ENCODE assay signal across 21 cellular contexts in the genomic region with DNA sequence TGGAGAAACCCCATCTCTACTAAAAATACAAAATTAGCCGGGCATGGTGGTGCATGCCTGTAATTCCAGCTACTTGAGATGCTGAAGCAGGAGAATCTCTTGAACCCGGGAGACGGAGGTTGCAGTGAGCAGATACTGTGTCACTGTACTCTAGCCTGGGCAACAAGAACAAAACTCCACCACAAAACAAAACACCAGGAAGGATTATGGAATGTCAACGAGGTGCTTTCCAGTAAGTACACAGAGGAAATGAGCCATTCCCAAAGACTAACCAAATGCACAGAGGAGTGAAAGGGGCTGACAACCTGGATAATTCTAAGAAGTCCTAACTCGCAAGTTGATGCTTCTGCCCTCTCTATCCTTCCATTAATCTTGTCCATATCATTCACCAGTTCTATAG.
A peak's percentile ranks its signal among the peaks of the same experiment; 100 is the strongest.
DNase-seq lines count a peak whose midpoint lies in the region; ATAC-seq, FAIRE-seq and TF ChIP-seq lines count a peak whose summit lies in the region.
"Had no signal": no experiment of that assay in that cellular context is flagged by ENCODE, and none has a peak within 500 bp of the region (broad histone marks: within the 10 kb centered on the region; RNA-seq: fewer than 3 reads in every experiment).

No MANE protein-coding gene starts in this region.

- POLR2A ChIA-PET in PC-3 (lab: Charles Lee; ENCODE audit: unreplicated experiment) (no interaction called here), endothelial cell of umbilical vein (lab: Charles Lee) (no interaction called here)

- H3K9ac ChIP-seq in PC-3 (ENCODE audit: low read length) (no peak overlapping the region), endothelial cell of umbilical vein (replicated peaks; ENCODE audit: extremely low read depth, insufficient read depth, low read length) (no peak overlapping the region)
- H3K9ac ChIP-seq: BLaER1 treated with 17β-estradiol and CSF1 and Interleukin-3, amounts not matched to agents 10 nM and 100 nM had no signal

- intact Hi-C loops in PC-3 (cut with micrococcal nuclease) (no loop called here), endothelial cell of umbilical vein (cut with micrococcal nuclease) (loop anchor here (1.0 kb wide), 1 partner anchor 17 kb away; no protein-coding TSS in a partner anchor)

- H3K79me2 ChIP-seq in PC-3 (ENCODE audit: low read length), result no peaks in the 10 kb centered on the region
- peaks cover 13% of the 10 kb centered on the region for H3K79me2 ChIP-seq in endothelial cell of umbilical vein (ENCODE audit: control insufficient read depth, insufficient read depth, low read length)

- H3K36me3 ChIP-seq in PC-3 (ENCODE audit: low read depth, low read length), result peaks cover 4% of the 10 kb centered on the region; the same call in 1 of the 2 replicates
- peaks cover 3 to 11% of the 10 kb centered on the region in 2 experiments for H3K36me3 ChIP-seq in endothelial cell of umbilical vein (ENCODE audit: control insufficient read depth in 2 of 2, extremely low read depth in 1 of 2, insufficient read depth in 2 of 2, low read length in 2 of 2)
- H3K36me3 ChIP-seq: BLaER1 treated with 17β-estradiol and CSF1 and Interleukin-3, amounts not matched to agents 10 nM and 100 nM; pancreas; thyroid gland had no signal

- H3K4me2 ChIP-seq in PC-3 (ENCODE audit: low read length), result no peak overlapping the region
- no peak overlapping the region for H3K4me2 ChIP-seq in endothelial cell of umbilical vein (ENCODE audit: insufficient read depth, low read length)
- H3K4me2 ChIP-seq: BLaER1 treated with 17β-estradiol and CSF1 and Interleukin-3, amounts not matched to agents 10 nM and 100 nM had no signal

- H3K4me1 ChIP-seq in PC-3 (ENCODE audit: insufficient read depth, low read length) (no peaks in the 10 kb centered on the region), endothelial cell of umbilical vein (ENCODE audit: control insufficient read depth, extremely low read depth, insufficient read depth, low read length) (peaks cover 20% of the 10 kb centered on the region)

- H3K27me3 ChIP-seq in PC-3 (ENCODE audit: low read length) (no peaks in the 10 kb centered on the region), endothelial cell of umbilical vein (ENCODE audit: control insufficient read depth in 2 of 2, insufficient read depth in 2 of 2, low read length in 2 of 2) (no peaks in the 10 kb centered on the region)
- H3K27me3 ChIP-seq: BLaER1 treated with 17β-estradiol and CSF1 and Interleukin-3, amounts not matched to agents 10 nM and 100 nM; esophagus squamous epithelium; pancreas; thyroid gland had no signal

- no peak overlapping the region for H3K4me3 ChIP-seq in PC-3 (ENCODE audit: low read length)
- no peak overlapping the region for H3K4me3 ChIP-seq in endothelial cell of umbilical vein (replicated peaks in 1 of 3; ENCODE audit: insufficient read depth in 1 of 3, low read depth in 1 of 3, low read length in 3 of 3)
- H3K4me3 ChIP-seq: BLaER1 treated with 17β-estradiol and CSF1 and Interleukin-3, amounts not matched to agents 10 nM and 100 nM; esophagus squamous epithelium; K562; pancreas; thyroid gland had no signal

- no peaks in the 10 kb centered on the region for H3F3A ChIP-seq in PC-3 (ENCODE audit: low read length, unreplicated experiment)

- ATAC-seq in PC-3, result no peak
- ATAC-seq: activated CD4-positive, CD25-positive, alpha-beta regulatory T cell treated with anti-CD3 and anti-CD28 coated beads, Interleukin-2, amount 50 U/mL, for 24 hours; K562; pancreas; stimulated activated effector memory CD8-positive, alpha-beta T cell treated with anti-CD3 and anti-CD28 coated beads, Interleukin-12 subunit alpha, Interleukin-12 subunit beta, amount 100 ng/mL, for 72 hours had no signal

- H3K27ac ChIP-seq in PC-3 (ENCODE audit: low read length) (no peak overlapping the region), endothelial cell of umbilical vein (ENCODE audit: insufficient read depth, low read depth, low read length) (peak overlapping the region; percentile 83)
- H3K27ac ChIP-seq: 22Rv1; BLaER1 treated with 17β-estradiol and CSF1 and Interleukin-3, amounts not matched to agents 10 nM and 100 nM; pancreas; thyroid gland had no signal

- H4K20me1 ChIP-seq in PC-3 (ENCODE audit: low read length) (no peaks in the 10 kb centered on the region), endothelial cell of umbilical vein (replicated peaks; ENCODE audit: control insufficient read depth, extremely low read depth, insufficient read depth, low read length) (no peaks in the 10 kb centered on the region)
- H4K20me1 ChIP-seq: BLaER1 treated with 17β-estradiol and CSF1 and Interleukin-3, amounts not matched to agents 10 nM and 100 nM had no signal

- FAIRE-seq in endothelial cell of umbilical vein (lab: Jason Lieb, UNC), result peak; percentile 82
- FAIRE-seq: K562, pancreas had no signal

- no peak for TF ChIP-seq CTCF in PC-3 (conservative IDR thresholded peaks at IDR 0.05; ENCODE audit: low read depth, low read length)
- TF ChIP-seq CTCF in endothelial cell of umbilical vein (IDR thresholded peaks at IDR 0.05; ENCODE audit: extremely low read depth in 1 of 2, insufficient read depth in 1 of 2, low read depth in 1 of 2, low read length in 2 of 2), result no peak

- CTCF ChIA-PET in PC-3 (lab: Charles Lee), result no interaction called here
- CTCF ChIA-PET in endothelial cell of umbilical vein (lab: Charles Lee), result interaction anchor here (0.7 to 1.8 kb wide), 2 partner anchors 52 to 83 kb away, joined by 3 to 8 read pairs; no protein-coding TSS in a partner anchor

- DNase-seq in DMS153 (lab: John Stamatoyannopoulos, UW) (peak; percentile 43), DMS153 treated with DMSO at 0.1 percent for 48 hours (lab: John Stamatoyannopoulos, UW; ENCODE audit: unreplicated experiment) (no peak), PC-3 (peak; percentile 16), endothelial cell of umbilical vein (ENCODE audit: low read depth, low spot score) (peak; percentile 50), pulmonary artery endothelial cell (ENCODE audit: low read depth, low spot score) (peak; percentile 45), NCI-H2107 treated with DMSO at 0.1 percent for 48 hours (lab: John Stamatoyannopoulos, UW; ENCODE audit: unreplicated experiment) (no peak), NCI-H748 (lab: John Stamatoyannopoulos, UW; ENCODE audit: unreplicated experiment) (no peak)
- DNase-seq in stimulated activated CD8-positive, alpha-beta memory T cell treated with anti-CD3 and anti-CD28 coated beads, Interleukin-4, amount 100 ng/mL, for 48 hours, result no peak
- DNase-seq: activated effector memory CD4-positive, alpha-beta T cell treated with Interleukin-2 at 50 U/mL for 16 hours; anterior cingulate cortex; esophagus squamous epithelium; kidney glomerular epithelial cell; NCI-H345; pancreas; SIG-M5; thyroid gland had no signal

- H3K9me3 ChIP-seq in PC-3 (ENCODE audit: low read length) (no peaks in the 10 kb centered on the region), endothelial cell of umbilical vein (replicated peaks; ENCODE audit: control insufficient read depth, insufficient read depth, low read length) (no peaks in the 10 kb centered on the region)
- H3K9me3 ChIP-seq: BLaER1 treated with 17β-estradiol and CSF1 and Interleukin-3, amounts not matched to agents 10 nM and 100 nM; esophagus squamous epithelium; pancreas; thyroid gland had no signal

- dilution Hi-C loops in endothelial cell of umbilical vein (cut with MboI; ENCODE audit: extremely low pct_ligation_motif_present, low sequenced_read_pairs), result no loop called here

- no peaks in the 10 kb centered on the region for H3K9me2 ChIP-seq in PC-3 (replicated peaks; ENCODE audit: low read length)

- no peak for TF ChIP-seq POLR2A in endothelial cell of umbilical vein (IDR thresholded peaks at IDR 0.05; ENCODE audit: low read depth, low read length)

- BruUV-seq in PC-3 (replicated peaks; lab: Mats Ljungman, UMichigan), result no TSS peak
- no TSS peak for BruUV-seq in endothelial cell of umbilical vein (replicated peaks; lab: Mats Ljungman, UMichigan)

- H3K9me1 ChIP-seq in endothelial cell of umbilical vein (replicated peaks; ENCODE audit: control insufficient read depth, extremely low read depth, insufficient read depth, low read length), result no peaks in the 10 kb centered on the region

- H2AFZ ChIP-seq in PC-3 (ENCODE audit: low read length) (no peak overlapping the region), endothelial cell of umbilical vein (ENCODE audit: low read depth, low read length) (no peak overlapping the region)

TF ChIP-seq in endothelial cell of umbilical vein, 7 proteins besides CTCF, POLR2A, EP300 and RAD21:
- TF ChIP-seq FOS (IDR thresholded peaks at IDR 0.05; ENCODE audit: borderline replicate concordance, insufficient read depth, low read length) (no peak), EZH2 (IDR thresholded peaks at IDR 0.05; ENCODE audit: borderline replicate concordance, low read depth, low read length, severe bottlenecking) (no peak), GATA2 (IDR thresholded peaks at IDR 0.05; ENCODE audit: insufficient read depth, insufficient read length, low read depth, low read length) (no peak), JUN (IDR thresholded peaks at IDR 0.05; ENCODE audit: borderline replicate concordance, insufficient read depth, insufficient read length, low read depth) (peak; percentile 25)

Comparison
In these comparisons a context has a peak if more than half of its experiments do, and no peak if none do; other contexts are left out.
1. DNase-seq: peak in DMS153 (single experiment), PC-3 (single experiment), endothelial cell of umbilical vein (single experiment) and pulmonary artery endothelial cell (single experiment); none in DMS153 treated with DMSO at 0.1 percent for 48 hours (single experiment), NCI-H2107 treated with DMSO at 0.1 percent for 48 hours (single experiment), stimulated activated CD8-positive, alpha-beta memory T cell treated with anti-CD3 and anti-CD28 coated beads, Interleukin-4, amount 100 ng/mL, for 48 hours (single experiment) and NCI-H748 (single experiment).